1 cellular context compared by ENCODE assay signal in the genomic region with DNA sequence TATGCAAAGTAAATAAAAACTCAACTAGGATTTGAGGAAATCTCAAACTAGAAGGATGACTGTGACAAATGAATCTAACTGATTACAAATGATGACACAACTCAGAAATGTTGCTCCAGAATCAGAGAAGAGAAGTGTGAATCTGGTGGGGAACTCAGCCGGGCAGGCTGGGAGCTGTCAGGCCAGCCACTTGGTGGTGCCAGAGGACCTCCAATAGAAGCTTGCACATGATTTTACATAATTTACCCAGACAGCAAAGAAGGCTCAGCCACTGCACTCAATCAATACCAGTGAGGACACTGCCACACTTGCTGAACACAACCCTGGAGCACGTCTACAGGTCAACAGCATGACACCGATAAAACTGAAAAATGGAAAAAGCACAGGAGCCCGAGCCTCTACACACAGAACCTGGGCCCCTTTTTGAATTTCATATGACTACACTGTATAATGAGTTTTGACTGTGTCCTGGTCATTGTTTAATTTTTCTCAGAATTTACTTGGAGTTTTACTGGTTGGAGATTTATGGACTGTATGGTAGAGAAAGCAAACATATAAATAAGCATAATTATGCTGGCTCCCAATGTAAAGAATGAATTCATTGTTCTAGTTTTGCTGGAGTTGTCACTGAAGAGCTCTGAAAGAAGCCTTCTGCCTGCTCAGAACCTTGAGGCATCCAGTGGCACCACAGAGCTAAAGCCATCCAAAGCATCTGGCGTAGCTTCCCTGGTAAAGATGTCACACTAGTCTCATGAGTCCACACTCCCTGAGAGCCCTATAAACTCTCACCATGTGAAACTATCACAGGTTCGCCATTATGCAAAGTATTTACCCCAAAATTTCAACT.
A peak's percentile ranks its signal among the peaks of the same experiment; 100 is the strongest.
TF ChIP-seq lines count a peak whose summit lies in the region.

No MANE protein-coding gene starts in this region.

TF ChIP-seq in HEK293, 187 proteins besides CTCF, POLR2A, EP300 and RAD21 (continued from another document):
- TF ChIP-seq, protein P1, sequence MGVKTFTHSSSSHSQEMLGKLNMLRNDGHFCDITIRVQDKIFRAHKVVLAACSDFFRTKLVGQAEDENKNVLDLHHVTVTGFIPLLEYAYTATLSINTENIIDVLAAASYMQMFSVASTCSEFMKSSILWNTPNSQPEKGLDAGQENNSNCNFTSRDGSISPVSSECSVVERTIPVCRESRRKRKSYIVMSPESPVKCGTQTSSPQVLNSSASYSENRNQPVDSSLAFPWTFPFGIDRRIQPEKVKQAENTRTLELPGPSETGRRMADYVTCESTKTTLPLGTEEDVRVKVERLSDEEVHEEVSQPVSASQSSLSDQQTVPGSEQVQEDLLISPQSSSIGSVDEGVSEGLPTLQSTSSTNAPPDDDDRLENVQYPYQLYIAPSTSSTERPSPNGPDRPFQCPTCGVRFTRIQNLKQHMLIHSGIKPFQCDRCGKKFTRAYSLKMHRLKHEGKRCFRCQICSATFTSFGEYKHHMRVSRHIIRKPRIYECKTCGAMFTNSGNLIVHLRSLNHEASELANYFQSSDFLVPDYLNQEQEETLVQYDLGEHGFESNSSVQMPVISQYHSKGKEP (tag by site-specific recombination; IDR thresholded peaks at IDR 0.05), result no peak
- peak; percentile 73 for TF ChIP-seq ZNF654 (tag by site-specific recombination; IDR thresholded peaks at IDR 0.05; ENCODE audit: low read depth)
- TF ChIP-seq ZNF184 (tag by site-specific recombination; IDR thresholded peaks at IDR 0.05), result peak; percentile 12; the same call in 1 of the 2 replicates
- TF ChIP-seq KLF8 (tag by site-specific recombination; IDR thresholded peaks at IDR 0.05), result no peak
- TF ChIP-seq, protein P2, sequence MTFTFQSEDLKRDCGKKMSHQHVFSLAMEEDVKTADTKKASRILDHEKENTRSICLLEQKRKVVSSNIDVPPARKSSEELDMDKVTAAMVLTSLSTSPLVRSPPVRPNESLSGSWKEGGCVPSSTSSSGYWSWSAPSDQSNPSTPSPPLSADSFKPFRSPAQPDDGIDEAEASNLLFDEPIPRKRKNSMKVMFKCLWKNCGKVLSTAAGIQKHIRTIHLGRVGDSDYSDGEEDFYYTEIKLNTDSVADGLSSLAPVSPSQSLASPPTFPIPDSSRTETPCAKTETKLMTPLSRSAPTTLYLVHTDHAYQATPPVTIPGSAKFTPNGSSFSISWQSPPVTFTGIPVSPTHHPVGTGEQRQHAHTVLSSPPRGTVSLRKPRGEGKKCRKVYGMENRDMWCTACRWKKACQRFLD (tag by site-specific recombination; IDR thresholded peaks at IDR 0.05), result no peak
- TF ChIP-seq ZNF211 (tag by site-specific recombination; IDR thresholded peaks at IDR 0.05; ENCODE audit: low read depth), result no peak
- TF ChIP-seq ZNF76 (tag by site-specific recombination; IDR thresholded peaks at IDR 0.05; ENCODE audit: borderline replicate concordance, low read depth), result peak; percentile 40; the same call in 1 of the 2 replicates
- TF ChIP-seq ZNF600 (tag by site-specific recombination; IDR thresholded peaks at IDR 0.05), result no peak
- no peak for TF ChIP-seq ZSCAN23 (tag by site-specific recombination; IDR thresholded peaks at IDR 0.05)
- no peak for TF ChIP-seq REPIN1 (tag by site-specific recombination; IDR thresholded peaks at IDR 0.05; ENCODE audit: low read depth)
- TF ChIP-seq, protein P3, sequence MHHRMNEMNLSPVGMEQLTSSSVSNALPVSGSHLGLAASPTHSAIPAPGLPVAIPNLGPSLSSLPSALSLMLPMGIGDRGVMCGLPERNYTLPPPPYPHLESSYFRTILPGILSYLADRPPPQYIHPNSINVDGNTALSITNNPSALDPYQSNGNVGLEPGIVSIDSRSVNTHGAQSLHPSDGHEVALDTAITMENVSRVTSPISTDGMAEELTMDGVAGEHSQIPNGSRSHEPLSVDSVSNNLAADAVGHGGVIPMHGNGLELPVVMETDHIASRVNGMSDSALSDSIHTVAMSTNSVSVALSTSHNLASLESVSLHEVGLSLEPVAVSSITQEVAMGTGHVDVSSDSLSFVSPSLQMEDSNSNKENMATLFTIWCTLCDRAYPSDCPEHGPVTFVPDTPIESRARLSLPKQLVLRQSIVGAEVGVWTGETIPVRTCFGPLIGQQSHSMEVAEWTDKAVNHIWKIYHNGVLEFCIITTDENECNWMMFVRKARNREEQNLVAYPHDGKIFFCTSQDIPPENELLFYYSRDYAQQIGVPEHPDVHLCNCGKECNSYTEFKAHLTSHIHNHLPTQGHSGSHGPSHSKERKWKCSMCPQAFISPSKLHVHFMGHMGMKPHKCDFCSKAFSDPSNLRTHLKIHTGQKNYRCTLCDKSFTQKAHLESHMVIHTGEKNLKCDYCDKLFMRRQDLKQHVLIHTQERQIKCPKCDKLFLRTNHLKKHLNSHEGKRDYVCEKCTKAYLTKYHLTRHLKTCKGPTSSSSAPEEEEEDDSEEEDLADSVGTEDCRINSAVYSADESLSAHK (tag by site-specific recombination; IDR thresholded peaks at IDR 0.05), result no peak
- TF ChIP-seq SCRT2 (tag by site-specific recombination; IDR thresholded peaks at IDR 0.05), result no peak
- TF ChIP-seq GLIS1 (tag by site-specific recombination; IDR thresholded peaks at IDR 0.05), result no peak
- TF ChIP-seq ZNF302 (tag by site-specific recombination; IDR thresholded peaks at IDR 0.05; ENCODE audit: low read depth), result no peak
- TF ChIP-seq, protein P4, sequence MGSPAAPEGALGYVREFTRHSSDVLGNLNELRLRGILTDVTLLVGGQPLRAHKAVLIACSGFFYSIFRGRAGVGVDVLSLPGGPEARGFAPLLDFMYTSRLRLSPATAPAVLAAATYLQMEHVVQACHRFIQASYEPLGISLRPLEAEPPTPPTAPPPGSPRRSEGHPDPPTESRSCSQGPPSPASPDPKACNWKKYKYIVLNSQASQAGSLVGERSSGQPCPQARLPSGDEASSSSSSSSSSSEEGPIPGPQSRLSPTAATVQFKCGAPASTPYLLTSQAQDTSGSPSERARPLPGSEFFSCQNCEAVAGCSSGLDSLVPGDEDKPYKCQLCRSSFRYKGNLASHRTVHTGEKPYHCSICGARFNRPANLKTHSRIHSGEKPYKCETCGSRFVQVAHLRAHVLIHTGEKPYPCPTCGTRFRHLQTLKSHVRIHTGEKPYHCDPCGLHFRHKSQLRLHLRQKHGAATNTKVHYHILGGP (tag by site-specific recombination; IDR thresholded peaks at IDR 0.05), result no peak
- TF ChIP-seq GLI4 (tag by site-specific recombination; IDR thresholded peaks at IDR 0.05), result no peak
- TF ChIP-seq ZNF335 (tag by site-specific recombination; conservative IDR thresholded peaks at IDR 0.05), result peak; percentile 30; the same call in 1 of the 2 replicates
- no peak for TF ChIP-seq ZNF292 (tag by site-specific recombination; IDR thresholded peaks at IDR 0.05; ENCODE audit: borderline replicate concordance, low read depth)
- TF ChIP-seq ZNF37A (tag by site-specific recombination; IDR thresholded peaks at IDR 0.05), result no peak
- 0 out of 2 replicates have a peak, but pooled peaks have one; percentile 55 for TF ChIP-seq ZNF660 (tag by site-specific recombination; IDR thresholded peaks at IDR 0.05)
- TF ChIP-seq ZNF791 (tag by site-specific recombination; IDR thresholded peaks at IDR 0.05), result no peak
- no peak for TF ChIP-seq TCF7L2 (IDR thresholded peaks at IDR 0.05; ENCODE audit: borderline replicate concordance, low read depth, low read length)
- TF ChIP-seq ZIC2 (tag by site-specific recombination; IDR thresholded peaks at IDR 0.05), result no peak
- TF ChIP-seq, protein P5, sequence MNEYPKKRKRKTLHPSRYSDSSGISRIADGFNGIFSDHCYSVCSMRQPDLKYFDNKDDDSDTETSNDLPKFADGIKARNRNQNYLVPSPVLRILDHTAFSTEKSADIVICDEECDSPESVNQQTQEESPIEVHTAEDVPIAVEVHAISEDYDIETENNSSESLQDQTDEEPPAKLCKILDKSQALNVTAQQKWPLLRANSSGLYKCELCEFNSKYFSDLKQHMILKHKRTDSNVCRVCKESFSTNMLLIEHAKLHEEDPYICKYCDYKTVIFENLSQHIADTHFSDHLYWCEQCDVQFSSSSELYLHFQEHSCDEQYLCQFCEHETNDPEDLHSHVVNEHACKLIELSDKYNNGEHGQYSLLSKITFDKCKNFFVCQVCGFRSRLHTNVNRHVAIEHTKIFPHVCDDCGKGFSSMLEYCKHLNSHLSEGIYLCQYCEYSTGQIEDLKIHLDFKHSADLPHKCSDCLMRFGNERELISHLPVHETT (tag by site-specific recombination; IDR thresholded peaks at IDR 0.05), result no peak
